ENCODE assay signal across 8 cellular contexts in genomic region chr3:180594631-180595348, GRCh38. TPM values are rescaled to one million over a fixed set of nuclear protein-coding genes. Genes with fewer than 3 reads are reported as not detected.
DNase-seq lines count a peak whose midpoint lies in the region; ATAC-seq and TF ChIP-seq lines count a peak whose summit lies in the region.

No MANE protein-coding gene starts in this region.

- no peaks in the 10 kb centered on the region for H3K4me1 Mint-ChIP-seq in endothelial cell (ENCODE audit: unreplicated experiment)

- intact Hi-C loops in upper lobe of right lung (cut with DNase I) = no loop called here

- no peak overlapping the region for H3K27ac Mint-ChIP-seq in endothelial cell (ENCODE audit: unreplicated experiment)

- ATAC-seq in GM18505 (IDR thresholded peaks at IDR 0.05; ENCODE audit: unreplicated experiment) = peak; percentile 63
- ATAC-seq in HG03064 (IDR thresholded peaks at IDR 0.05; ENCODE audit: low read depth, unreplicated experiment) = peak; percentile 62
- no peak for ATAC-seq in upper lobe of right lung

- H3K27me3 ChIP-seq in upper lobe of right lung = peaks cover 16% of the 10 kb centered on the region

- H3K9me3 ChIP-seq in upper lobe of right lung = no peaks in the 10 kb centered on the region

- no peak overlapping the region for H3K4me3 ChIP-seq in upper lobe of right lung

- H3K36me3 Mint-ChIP-seq in endothelial cell (ENCODE audit: low read depth, unreplicated experiment) = no peaks in the 10 kb centered on the region

- no peaks in the 10 kb centered on the region for H3K9me3 Mint-ChIP-seq in endothelial cell (ENCODE audit: unreplicated experiment)

- H3K4me1 ChIP-seq in upper lobe of right lung = no peaks in the 10 kb centered on the region

- TF ChIP-seq CTCF in 22Rv1 (IDR thresholded peaks at IDR 0.05) (peak; percentile 63), endothelial cell (IDR thresholded peaks at IDR 0.05; ENCODE audit: unreplicated experiment) (peak; percentile 28), upper lobe of right lung (IDR thresholded peaks at IDR 0.05) (peak; percentile 8)

- no peak overlapping the region for H3K4me3 Mint-ChIP-seq in endothelial cell (ENCODE audit: unreplicated experiment)

- no peaks in the 10 kb centered on the region for H3K27me3 Mint-ChIP-seq in endothelial cell (ENCODE audit: unreplicated experiment)

- no peak for TF ChIP-seq POLR2A in GM18505 (IDR thresholded peaks at IDR 0.05; ENCODE audit: borderline replicate concordance, extremely low read depth, insufficient read depth, insufficient read length)

- H3K36me3 ChIP-seq in upper lobe of right lung = no peaks in the 10 kb centered on the region

- DNase-seq in NCI-H524 treated with DMSO at 0.1 percent for 48 hours (lab: John Stamatoyannopoulos, UW) (peak; percentile 57), endothelial cell (ENCODE audit: low spot score) (no peak), upper lobe of right lung (no peak), cerebellar nuclear complex (lab: John Stamatoyannopoulos, UW) (no peak)
- DNase-seq in NK-92 treated with Interleukin-12 subunit alpha and Interleukin-12 subunit beta, amount 100 ng/mL, for 24 hours (lab: John Stamatoyannopoulos, UW) = no peak

- H3K27ac ChIP-seq in 22Rv1 (no peak overlapping the region), upper lobe of right lung (no peak overlapping the region)

RNA-seq across cellular contexts. Expression of gene TTC14, which starts 7.2 kb away (rescaled TPM):
- 40.4 TPM for total RNA-seq in endothelial cell (ENCODE audit: unreplicated experiment)
- 48.3 TPM for total RNA-seq in upper lobe of right lung

Comparison
In these comparisons a context has a peak if more than half of its experiments do, and no peak if none do; other contexts are left out.
1. CTCF ChIP-seq: peak in every context shown above with its lines; median percentile 63 in 22Rv1; 28 in endothelial cell; 8 in upper lobe of right lung.